19 cellular contexts compared by ENCODE assay signal in genomic region chr18:59266019-59266369, GRCh38. TPM values are rescaled to one million over a fixed set of nuclear protein-coding genes. Genes with fewer than 3 reads are reported as not detected.
DNase-seq lines count a peak whose midpoint lies in the region; ATAC-seq, FAIRE-seq and TF ChIP-seq lines count a peak whose summit lies in the region.
"Had no signal": no experiment of that assay in that cellular context is flagged by ENCODE, and none has a peak within 500 bp of the region (broad histone marks: within the 10 kb centered on the region; RNA-seq: fewer than 3 reads in every experiment).

No MANE protein-coding gene starts in this region.

- no peaks in the 10 kb centered on the region for H3K4me1 ChIP-seq in A549
- H3K4me1 ChIP-seq in heart right ventricle, result peaks cover 0 to 30% (median 18%) of the 10 kb centered on the region in 9 donors

- WGBS in A549 (ENCODE audit: missing lambda C conversion rate), result 55% methylated on average over 10 of the region's 11 CpGs
- 4 to 7% methylated on average over 11 of the region's 11 CpGs for WGBS in heart right ventricle, 2 donors

- DNase-seq in A549 (ENCODE audit: low read depth in 1 of 2, low spot score in 1 of 2) (no peak), AG08396 (ENCODE audit: low spot score) (peak; percentile 5), memory B cell (ENCODE audit: low spot score in 2 of 2) (no peak), heart right ventricle (no peak)
- DNase-seq: cerebellar nuclear complex, NCI-H1417 treated with DMSO at 0.1 percent for 48 hours had no signal

- H3K9me3 Mint-ChIP-seq in memory B cell, result peaks cover 2% of the 10 kb centered on the region
- H3K9me3 Mint-ChIP-seq: activated naive CD4-positive, alpha-beta T cell treated with anti-CD3 and anti-CD28 coated beads for 36 hours; neural crest cell had no signal

- intact Hi-C loops in heart right ventricle (cut with DNase I), result no loop called here

- H3K9me3 ChIP-seq in A549 (no peaks in the 10 kb centered on the region), SU-DHL-6 (ENCODE audit: insufficient read depth, low read length) (no peaks in the 10 kb centered on the region), heart right ventricle (no peaks in the 10 kb centered on the region)
- H3K9me3 ChIP-seq: upper lobe of left lung had no signal

- H3K36me3 Mint-ChIP-seq in memory B cell, result peaks cover 2% of the 10 kb centered on the region

- no peaks in the 10 kb centered on the region for H3F3A ChIP-seq in SU-DHL-6 (ENCODE audit: insufficient read depth)

- H3K4me3 ChIP-seq in A549 (peak overlapping the region; percentile 47; the same call in 2 of the 3 replicates), SU-DHL-6 (ENCODE audit: insufficient read depth, low read length, poor library complexity, severe bottlenecking) (no peak overlapping the region), heart right ventricle (no peak overlapping the region)

- no peak for TF ChIP-seq POLR2A in A549 (IDR thresholded peaks at IDR 0.05; ENCODE audit: low read length)

- H3K79me2 ChIP-seq in SU-DHL-6 (ENCODE audit: insufficient read depth, low read length), result no peaks in the 10 kb centered on the region

- H4K20me1 ChIP-seq in SU-DHL-6 (ENCODE audit: low read depth, low read length), result no peaks in the 10 kb centered on the region

- no peak overlapping the region for H3K9ac ChIP-seq in SU-DHL-6 (ENCODE audit: low read length)

- peak overlapping the region; percentile 21 for H2AFZ ChIP-seq in SU-DHL-6 (ENCODE audit: low read depth, low read length, severe bottlenecking)

- H3K36me3 ChIP-seq in SU-DHL-6 (ENCODE audit: low read length), result no peaks in the 10 kb centered on the region
- H3K36me3 ChIP-seq in heart right ventricle, result no peaks in the 10 kb centered on the region
- H3K36me3 ChIP-seq: upper lobe of left lung had no signal

- no peak for TF ChIP-seq RAD21 in A549 (conservative IDR thresholded peaks at IDR 0.05 in 1 of 2, IDR thresholded peaks at IDR 0.05 in 1 of 2)

- POLR2A ChIA-PET in A549 (lab: Yijun Ruan, JAX), result no interaction called here

- H3K4me2 ChIP-seq in A549 (peak overlapping the region; percentile 76), SU-DHL-6 (ENCODE audit: low read depth, low read length, poor library complexity, severe bottlenecking) (peak overlapping the region; percentile 40)

- H3K27me3 Mint-ChIP-seq in memory B cell, result peaks cover 40% of the 10 kb centered on the region

- no peak for TF ChIP-seq CTCF in A549 (IDR thresholded peaks at IDR 0.05)
- TF ChIP-seq CTCF in SU-DHL-6 (IDR thresholded peaks at IDR 0.05; ENCODE audit: insufficient read depth, low read length, poor library complexity, severe bottlenecking), result no peak
- no peak for TF ChIP-seq CTCF in heart right ventricle (IDR thresholded peaks at IDR 0.05)

- H3K4me1 Mint-ChIP-seq in memory B cell, result peaks cover 11% of the 10 kb centered on the region

- H3K27ac Mint-ChIP-seq in memory B cell, result no peak overlapping the region
- H3K27ac Mint-ChIP-seq: activated naive CD4-positive, alpha-beta T cell treated with anti-CD3 and anti-CD28 coated beads for 36 hours had no signal

- H3K27me3 ChIP-seq in SU-DHL-6 (ENCODE audit: low read length) (0 out of 2 replicates have a peak, but pooled peaks cover 3% of the 10 kb centered on the region), heart right ventricle (peaks cover 39 to 86% (median 83%) of the 10 kb centered on the region in 7 donors)

- H3K27ac ChIP-seq in A549 (no peak overlapping the region), SU-DHL-6 (ENCODE audit: low read depth, low read length) (no peak overlapping the region), heart right ventricle (no peak overlapping the region)
- H3K27ac ChIP-seq: RWPE1, upper lobe of left lung had no signal

- ATAC-seq in A549 (no peak), memory B cell (ENCODE audit: low read depth) (no peak), heart right ventricle (no peak), GM18502 (IDR thresholded peaks at IDR 0.05; ENCODE audit: poor library complexity, unreplicated experiment) (no peak), GM18519 (IDR thresholded peaks at IDR 0.05; ENCODE audit: low FRiP score, unreplicated experiment) (no peak)

- no peaks in the 10 kb centered on the region for H3K9me2 ChIP-seq in SU-DHL-6 (replicated peaks; ENCODE audit: insufficient read depth, low read length)

- TF ChIP-seq EP300 in A549 (IDR thresholded peaks at IDR 0.05), result no peak

- CTCF ChIA-PET in A549 (lab: Yijun Ruan, JAX), result interaction anchor here (5.4 kb wide), 1 partner anchor 17 kb away, joined by 40 read pairs; no protein-coding TSS in a partner anchor

- no peak for FAIRE-seq in A549 (lab: Jason Lieb, UNC)
- FAIRE-seq: astrocyte, frontal cortex had no signal

- peak overlapping the region; percentile 52 for H3K4me3 Mint-ChIP-seq in memory B cell
- H3K4me3 Mint-ChIP-seq: neural crest cell had no signal

TF ChIP-seq in A549, 52 proteins besides CTCF, POLR2A, EP300 and RAD21:
- no peak for TF ChIP-seq JUN (IDR thresholded peaks at IDR 0.05)
- TF ChIP-seq, protein P1, sequence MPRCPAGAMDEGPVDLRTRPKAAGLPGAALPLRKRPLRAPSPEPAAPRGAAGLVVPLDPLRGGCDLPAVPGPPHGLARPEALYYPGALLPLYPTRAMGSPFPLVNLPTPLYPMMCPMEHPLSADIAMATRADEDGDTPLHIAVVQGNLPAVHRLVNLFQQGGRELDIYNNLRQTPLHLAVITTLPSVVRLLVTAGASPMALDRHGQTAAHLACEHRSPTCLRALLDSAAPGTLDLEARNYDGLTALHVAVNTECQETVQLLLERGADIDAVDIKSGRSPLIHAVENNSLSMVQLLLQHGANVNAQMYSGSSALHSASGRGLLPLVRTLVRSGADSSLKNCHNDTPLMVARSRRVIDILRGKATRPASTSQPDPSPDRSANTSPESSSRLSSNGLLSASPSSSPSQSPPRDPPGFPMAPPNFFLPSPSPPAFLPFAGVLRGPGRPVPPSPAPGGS (IDR thresholded peaks at IDR 0.05), result no peak
- TF ChIP-seq KDM1A (IDR thresholded peaks at IDR 0.05; ENCODE audit: low read depth), result no peak
- no peak for TF ChIP-seq MYC (IDR thresholded peaks at IDR 0.05; ENCODE audit: borderline replicate concordance, low read length)
- no peak for TF ChIP-seq MAZ (IDR thresholded peaks at IDR 0.05; ENCODE audit: borderline replicate concordance, low read depth, low read length)
- TF ChIP-seq SMC3 (IDR thresholded peaks at IDR 0.05), result no peak
- no peak for TF ChIP-seq HEYL (CRISPR knock-in tag; IDR thresholded peaks at IDR 0.05)
- no peak for TF ChIP-seq NFE2L2 (conservative IDR thresholded peaks at IDR 0.05; ENCODE audit: low read length)

RNA-seq across cellular contexts. Expression of gene RAX, which starts 7.3 kb away (rescaled TPM):
- polyA plus RNA-seq in A549 (2011; rRNA removed), result not detected in 2 replicates
- polyA plus RNA-seq in A549 (2012; cell fraction: cytosol; rRNA removed), result not detected in 2 replicates
- not detected in 2 replicates for polyA plus RNA-seq in A549 (2012; cell fraction: nucleus; rRNA removed)
- not detected in 3 replicates for polyA plus RNA-seq in A549 (2017; fragmentation: RNase III; extraction: RNeasy Plus Mini Kit Qiagen cat#74134 plus additional on column Dnase treatment)
- not detected in 2 replicates for polyA minus RNA-seq in A549 (2011; rRNA and poly(A)+ RNA removed)
- total RNA-seq in heart right ventricle, result not detected
- not detected for polyA plus RNA-seq in heart right ventricle
- total RNA-seq: activated naive CD4-positive, alpha-beta T cell treated with anti-CD3 and anti-CD28 coated beads for 36 hours; astrocyte; frontal cortex; G401; M059J; neural crest cell; pulmonary artery endothelial cell; smooth muscle cell; upper lobe of left lung had no signal
- polyA plus RNA-seq: smooth muscle cell had no signal

RNA-seq across cellular contexts. Expression of gene GRP, which starts 46.0 kb away (rescaled TPM):
- polyA plus RNA-seq in A549 (2011; rRNA removed), result not detected in 2 replicates
- polyA plus RNA-seq in A549 (2012; cell fraction: cytosol; rRNA removed), result not detected in 2 replicates
- not detected in 2 replicates for polyA plus RNA-seq in A549 (2012; cell fraction: nucleus; rRNA removed)
- not detected in 3 replicates for polyA plus RNA-seq in A549 (2017; fragmentation: RNase III; extraction: RNeasy Plus Mini Kit Qiagen cat#74134 plus additional on column Dnase treatment)
- not detected in 2 replicates for polyA minus RNA-seq in A549 (2011; rRNA and poly(A)+ RNA removed)
- total RNA-seq in heart right ventricle, result not detected
- not detected for polyA plus RNA-seq in heart right ventricle
- total RNA-seq: activated naive CD4-positive, alpha-beta T cell treated with anti-CD3 and anti-CD28 coated beads for 36 hours; astrocyte; G401; M059J; neural crest cell; pulmonary artery endothelial cell; smooth muscle cell had no signal

RNA-seq across cellular contexts. Expression of gene CPLX4, which starts 52.5 kb away (rescaled TPM):
- polyA plus RNA-seq in A549 (2011; rRNA removed) (not detected in 2 replicates), A549 (2017; fragmentation: RNase III; extraction: RNeasy Plus Mini Kit Qiagen cat#74134 plus additional on column Dnase treatment) (not detected in 3 replicates), heart right ventricle (not detected)
- polyA plus RNA-seq in A549 (2012; cell fraction: cytosol; rRNA removed), result not detected in 2 replicates
- not detected in 2 replicates for polyA plus RNA-seq in A549 (2012; cell fraction: nucleus; rRNA removed)
- polyA minus RNA-seq in A549 (2011; rRNA and poly(A)+ RNA removed), result not detected in 2 replicates
- under 1 TPM in 1 of 10 donors, not detected in 9; 0.11 TPM for total RNA-seq in heart right ventricle
- total RNA-seq: activated naive CD4-positive, alpha-beta T cell treated with anti-CD3 and anti-CD28 coated beads for 36 hours; astrocyte; frontal cortex; G401; M059J; neural crest cell; pulmonary artery endothelial cell; smooth muscle cell; upper lobe of left lung had no signal
- polyA plus RNA-seq: smooth muscle cell had no signal
